Comparison of ENCODE assay signal across 24 cellular contexts in genomic region chr5:87746341-87746740, GRCh38.
"Had no signal": no experiment of that assay in that cellular context is flagged by ENCODE, and none has a peak within 500 bp of the region (broad histone marks: within the 10 kb centered on the region; RNA-seq: fewer than 3 reads in every experiment).

No MANE protein-coding gene starts in this region.

- H3K36me3 Mint-ChIP-seq: immature natural killer cell; naive thymus-derived CD4-positive, alpha-beta T cell; stimulated activated memory B cell treated with anti-CD40 and anti-IgM and Interleukin-4, amounts not matched to agents 10 μg/mL and 1 μg/mL and 100 μg/mL, for 72 hours had no signal

- H3K4me1 ChIP-seq: esophagus squamous epithelium, left ventricle myocardium inferior, lower lobe of right lung, spleen, tibial nerve, upper lobe of right lung, vagina had no signal

- H3K9me3 ChIP-seq: esophagus squamous epithelium, left ventricle myocardium inferior, lower lobe of right lung, spleen, tibial nerve, upper lobe of right lung, vagina had no signal

- H3K27ac Mint-ChIP-seq: immature natural killer cell; naive thymus-derived CD4-positive, alpha-beta T cell; nephron progenitor cell; stimulated activated memory B cell treated with anti-CD40 and anti-IgM and Interleukin-4, amounts not matched to agents 10 μg/mL and 1 μg/mL and 100 μg/mL, for 72 hours; stimulated activated naive CD8-positive, alpha-beta T cell treated with anti-CD3 and anti-CD28 coated beads, Interleukin-15, Interleukin-2, amounts not matched to agents 100 ng/mL and 50 ng/mL, for 24 hours had no signal

- H3K4me3 Mint-ChIP-seq: immature natural killer cell; naive thymus-derived CD4-positive, alpha-beta T cell; nephron progenitor cell; stimulated activated memory B cell treated with anti-CD40 and anti-IgM and Interleukin-4, amounts not matched to agents 10 μg/mL and 1 μg/mL and 100 μg/mL, for 72 hours; stimulated activated naive CD8-positive, alpha-beta T cell treated with anti-CD3 and anti-CD28 coated beads, Interleukin-15, Interleukin-2, amounts not matched to agents 100 ng/mL and 50 ng/mL, for 24 hours had no signal

- H3K9me3 Mint-ChIP-seq: nephron progenitor cell; stimulated activated memory B cell treated with anti-CD40 and anti-IgM and Interleukin-4, amounts not matched to agents 10 μg/mL and 1 μg/mL and 100 μg/mL, for 72 hours; stimulated activated naive CD8-positive, alpha-beta T cell treated with anti-CD3 and anti-CD28 coated beads, Interleukin-15, Interleukin-2, amounts not matched to agents 100 ng/mL and 50 ng/mL, for 24 hours had no signal

- H3K4me1 Mint-ChIP-seq: immature natural killer cell; naive thymus-derived CD4-positive, alpha-beta T cell; stimulated activated memory B cell treated with anti-CD40 and anti-IgM and Interleukin-4, amounts not matched to agents 10 μg/mL and 1 μg/mL and 100 μg/mL, for 72 hours had no signal

- ATAC-seq: left cardiac atrium; lower lobe of right lung; naive thymus-derived CD4-positive, alpha-beta T cell; sciatic nerve; stimulated activated memory B cell treated with anti-CD40 and anti-IgM and Interleukin-4, amounts not matched to agents 10 μg/mL and 1 μg/mL and 100 μg/mL, for 72 hours; upper lobe of right lung had no signal

- H3K27me3 Mint-ChIP-seq: stimulated activated memory B cell treated with anti-CD40 and anti-IgM and Interleukin-4, amounts not matched to agents 10 μg/mL and 1 μg/mL and 100 μg/mL, for 72 hours had no signal

- H3K36me3 ChIP-seq: esophagus squamous epithelium, left ventricle myocardium inferior, lower lobe of right lung, spleen, tibial nerve, upper lobe of right lung, vagina had no signal

- H3K4me3 ChIP-seq: dorsolateral prefrontal cortex, esophagus squamous epithelium, left ventricle myocardium inferior, lower lobe of right lung, spleen, tibial nerve, upper lobe of right lung, vagina had no signal

- DNase-seq: cortex of kidney; dorsolateral prefrontal cortex; effector CD8-positive, alpha-beta T cell; esophagus squamous epithelium; foreskin fibroblast; immature natural killer cell; kidney; left cardiac atrium; left ventricle myocardium inferior; lower lobe of right lung; mesendoderm; naive thymus-derived CD4-positive, alpha-beta T cell; nephron progenitor cell; posterior cingulate gyrus; spleen; stimulated activated CD4-positive, alpha-beta T cell treated with anti-CD3 and anti-CD28 coated beads, Interleukin-15, amount 100 ng/mL, for 24 hours; stimulated activated CD4-positive, alpha-beta T cell treated with anti-CD3 and anti-CD28 coated beads, Interleukin-1b, Interleukin-23, amount 100 ng/mL, for 48 hours; stimulated activated CD4-positive, alpha-beta T cell treated with anti-CD3 and anti-CD28 coated beads, Interleukin-4, amount 100 ng/mL, for 24 hours; upper lobe of right lung had no signal
